23 cellular contexts compared by ENCODE assay signal in genomic region chr1:234134878-234135277, GRCh38.
DNase-seq lines count a peak whose midpoint lies in the region; ATAC-seq, FAIRE-seq and TF ChIP-seq lines count a peak whose summit lies in the region.
"Had no signal": no experiment of that assay in that cellular context is flagged by ENCODE, and none has a peak within 500 bp of the region (broad histone marks: within the 10 kb centered on the region; RNA-seq: fewer than 3 reads in every experiment).

No MANE protein-coding gene starts in this region.

- H3K4me3 ChIP-seq in breast epithelium (no peak overlapping the region), bronchial epithelial cell (ENCODE audit: low read depth, low read length) (no peak overlapping the region)
- H3K4me3 ChIP-seq: A549, HAP-1 had no signal

- H3K27ac ChIP-seq in breast epithelium: no peak overlapping the region

- no peaks in the 10 kb centered on the region for H3K4me1 ChIP-seq in breast epithelium
- H3K4me1 ChIP-seq: BE2C, HAP-1 had no signal

- H3K27me3 Mint-ChIP-seq in MCF 10A (ENCODE audit: insufficient read depth, unreplicated experiment): no peaks in the 10 kb centered on the region
- H3K27me3 Mint-ChIP-seq in activated naive CD8-positive, alpha-beta T cell treated with anti-CD3 and anti-CD28 coated beads for 36 hours: peaks cover 9% of the 10 kb centered on the region

- ATAC-seq in esophagus mucosa (peak; percentile 85), GM19467 (IDR thresholded peaks at IDR 0.05; ENCODE audit: unreplicated experiment) (no peak)
- ATAC-seq: A549 had no signal

- TF ChIP-seq CTCF in MCF 10A (IDR thresholded peaks at IDR 0.05; ENCODE audit: unreplicated experiment) (no peak), breast epithelium (IDR thresholded peaks at IDR 0.05) (no peak), bronchial epithelial cell (IDR thresholded peaks at IDR 0.05; ENCODE audit: insufficient read depth, low read length, severe bottlenecking) (no peak)

- no peak for DNase-seq in MCF 10A (ENCODE audit: unreplicated experiment)
- no peak for DNase-seq in breast epithelium (ENCODE audit: low spot score in 2 of 2)
- DNase-seq in bronchial epithelial cell (ENCODE audit: low read depth): peak; percentile 74
- DNase-seq in SHP77 treated with DMSO at 0.1 percent for 48 hours (lab: John Stamatoyannopoulos, UW): no peak
- no peak for DNase-seq in activated naive CD8-positive, alpha-beta T cell treated with anti-CD3 and anti-CD28 coated beads for 36 hours
- DNase-seq: 8988T; ACHN; AML-193; BE2C; C1 segment of cervical spinal cord; Calu3; CD4-positive, alpha-beta memory T cell; DMS79 treated with DMSO at 0.1 percent for 48 hours; GF-D8; GOT3; HFFc6 had no signal

- H3K36me3 Mint-ChIP-seq in MCF 10A (ENCODE audit: insufficient read depth, unreplicated experiment): no peaks in the 10 kb centered on the region
- H3K36me3 Mint-ChIP-seq in activated naive CD8-positive, alpha-beta T cell treated with anti-CD3 and anti-CD28 coated beads for 36 hours: no peaks in the 10 kb centered on the region
- H3K36me3 Mint-ChIP-seq: CD4-positive, alpha-beta memory T cell had no signal

- no peaks in the 10 kb centered on the region for H3K36me3 ChIP-seq in breast epithelium
- H3K36me3 ChIP-seq in bronchial epithelial cell (ENCODE audit: control insufficient read depth, insufficient read depth, low read length): no peaks in the 10 kb centered on the region
- H3K36me3 ChIP-seq: BE2C, HAP-1 had no signal

- no peaks in the 10 kb centered on the region for H3K9me3 ChIP-seq in breast epithelium
- H3K9me3 ChIP-seq: A549, BE2C, HAP-1 had no signal

- POLR2A ChIA-PET in MCF 10A (lab: Yijun Ruan, JAX): interaction anchor here (1.0 kb wide), 2 partner anchors 15 to 38 kb away, joined by 3 to 4 read pairs; no protein-coding TSS in a partner anchor

- H3K4me1 Mint-ChIP-seq in MCF 10A (ENCODE audit: insufficient read depth, unreplicated experiment): peaks cover 15% of the 10 kb centered on the region
- no peaks in the 10 kb centered on the region for H3K4me1 Mint-ChIP-seq in activated naive CD8-positive, alpha-beta T cell treated with anti-CD3 and anti-CD28 coated beads for 36 hours
- H3K4me1 Mint-ChIP-seq: CD4-positive, alpha-beta memory T cell had no signal

- CTCF ChIA-PET in MCF 10A (lab: Yijun Ruan, JAX): interaction anchor here (0.6 to 2.0 kb wide), 7 partner anchors 10 to 694 kb away, joined by 3 to 11 read pairs (median 3); no protein-coding TSS in a partner anchor

- intact Hi-C loops in MCF 10A (cut with micrococcal nuclease): no loop called here
- intact Hi-C loops in breast epithelium (cut with DNase I; ENCODE audit: low total_unique reads): no loop called here

- FAIRE-seq in bronchial epithelial cell (lab: Jason Lieb, UNC): no peak
- FAIRE-seq: A549, GM12891, GM18507, H54 had no signal

- no peak overlapping the region for H3K4me3 Mint-ChIP-seq in MCF 10A (ENCODE audit: unreplicated experiment)
- no peak overlapping the region for H3K4me3 Mint-ChIP-seq in activated naive CD8-positive, alpha-beta T cell treated with anti-CD3 and anti-CD28 coated beads for 36 hours
- H3K4me3 Mint-ChIP-seq: CD4-positive, alpha-beta memory T cell; HFFc6 had no signal

- H3K27ac Mint-ChIP-seq in MCF 10A (ENCODE audit: low read depth, unreplicated experiment): peak overlapping the region; percentile 17
- no peak overlapping the region for H3K27ac Mint-ChIP-seq in activated naive CD8-positive, alpha-beta T cell treated with anti-CD3 and anti-CD28 coated beads for 36 hours
- H3K27ac Mint-ChIP-seq: CD4-positive, alpha-beta memory T cell; HFFc6 had no signal

- H3K9me3 Mint-ChIP-seq in MCF 10A (ENCODE audit: unreplicated experiment): no peaks in the 10 kb centered on the region
- H3K9me3 Mint-ChIP-seq in activated naive CD8-positive, alpha-beta T cell treated with anti-CD3 and anti-CD28 coated beads for 36 hours: no peaks in the 10 kb centered on the region
- H3K9me3 Mint-ChIP-seq: CD4-positive, alpha-beta memory T cell had no signal

- no peak for TF ChIP-seq POLR2A in breast epithelium (IDR thresholded peaks at IDR 0.05)

- H3K27me3 ChIP-seq in breast epithelium (no peaks in the 10 kb centered on the region), bronchial epithelial cell (ENCODE audit: control insufficient read depth, insufficient read depth, low read length) (no peaks in the 10 kb centered on the region)

- no TSS peak for BruUV-seq in MCF 10A (replicated peaks; lab: Mats Ljungman, UMichigan)
